Comparison of ENCODE assay signal across 26 cellular contexts in genomic region chr3:40254898-40255297, GRCh38.
"Had no signal": no experiment of that assay in that cellular context is flagged by ENCODE, and none has a peak within 500 bp of the region (broad histone marks: within the 10 kb centered on the region; RNA-seq: fewer than 3 reads in every experiment).

No MANE protein-coding gene starts in this region.

- DNase-seq: activated CD4-positive, alpha-beta T cell treated with anti-CD3 and anti-CD28 coated beads for 4 hours; activated CD4-positive, alpha-beta T cell treated with anti-CD3 and anti-CD28 coated beads, Interleukin-2, amount 50 U/mL, for 4 hours; activated naive CD4-positive, alpha-beta T cell; activated T-cell treated with anti-CD3 and anti-CD28 coated beads for 4 hours; activated T-cell treated with anti-CD3 and anti-CD28 coated beads, Interleukin-2, amount 50 U/mL, for 72 hours; central memory CD4-positive, alpha-beta T cell; foreskin keratinocyte; heart left ventricle; hypothalamus; naive thymus-derived CD8-positive, alpha-beta T cell; occipital lobe; stimulated activated CD4-positive, alpha-beta T cell treated with anti-CD3 and anti-CD28 coated beads, Interleukin-15, amount 100 ng/mL, for 24 hours; stimulated activated CD4-positive, alpha-beta T cell treated with anti-CD3 and anti-CD28 coated beads, Interleukin-2, amount 100 ng/mL, for 24 hours; stimulated activated naive CD4-positive, alpha-beta T cell treated with Interleukin-2 at 50 U/mL for 16 hours; T-helper 1 cell; T-helper 9 cell; testis; trophoblast cell; uterus had no signal

- H3K36me3 ChIP-seq: breast epithelium, esophagus muscularis mucosa, heart left ventricle, neural progenitor cell, right atrium auricular region, uterus had no signal

- H3K27me3 ChIP-seq: breast epithelium, esophagus muscularis mucosa, foreskin keratinocyte, heart left ventricle, neural progenitor cell, right atrium auricular region, testis, uterus had no signal

- H3K27ac ChIP-seq: breast epithelium, esophagus muscularis mucosa, foreskin keratinocyte, heart left ventricle, neural progenitor cell, parathyroid adenoma, right atrium auricular region, testis, uterus had no signal

- H3K4me2 ChIP-seq: neural progenitor cell, smooth muscle cell had no signal

- H3K4me1 ChIP-seq: breast epithelium, esophagus muscularis mucosa, neural progenitor cell, parathyroid adenoma, right atrium auricular region, testis, uterus had no signal

- H3K4me3 ChIP-seq: breast epithelium, esophagus muscularis mucosa, heart left ventricle, neural progenitor cell, right atrium auricular region, smooth muscle cell, testis, uterus had no signal

- ATAC-seq: activated naive CD4-positive, alpha-beta T cell treated with anti-CD3 and anti-CD28 coated beads, Interleukin-2, amount 50 U/mL, for 72 hours; activated T-cell treated with anti-CD3 and anti-CD28 coated beads, Interleukin-2, amount 50 U/mL, for 72 hours; foreskin keratinocyte; heart left ventricle; naive thymus-derived CD8-positive, alpha-beta T cell had no signal

- H3K9ac ChIP-seq: neural progenitor cell, parathyroid adenoma had no signal

- H3K79me2 ChIP-seq: parathyroid adenoma had no signal
